9 cellular contexts compared by ENCODE assay signal in the genomic region with DNA sequence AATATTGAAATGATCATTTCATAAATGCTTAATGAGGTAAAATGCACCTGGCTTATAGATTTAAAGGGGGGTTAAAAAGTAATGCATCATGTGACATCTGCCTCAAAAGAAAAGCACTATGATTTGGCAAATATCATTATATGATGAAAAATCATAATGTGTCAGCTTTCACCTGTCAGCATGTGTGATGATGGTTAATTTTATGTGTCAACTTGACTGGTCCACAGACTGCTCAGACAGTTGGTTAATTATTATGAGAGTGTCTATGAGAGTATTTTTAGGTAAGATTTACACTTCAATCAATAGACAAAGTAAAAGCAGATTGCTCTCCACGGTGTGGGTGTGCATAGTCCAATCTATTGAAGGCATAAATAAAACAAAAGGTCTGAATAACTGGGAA.
"Had no signal": no experiment of that assay in that cellular context is flagged by ENCODE, and none has a peak within 500 bp of the region (broad histone marks: within the 10 kb centered on the region; RNA-seq: fewer than 3 reads in every experiment).

No MANE protein-coding gene starts in this region.

- H3K4me1 Mint-ChIP-seq: GM23338, H9 had no signal

- H3K9me3 ChIP-seq: HAP-1 had no signal

- H2AFZ ChIP-seq: GM23248, GM23338 had no signal

- ATAC-seq: GM23338, HCT116 had no signal

- DNase-seq: GM23248, GOT3, H7, H9, HCEC 1CT, HFFc6 had no signal

- H3K9ac ChIP-seq: GM23248 had no signal

- H3K36me3 ChIP-seq: HAP-1 had no signal

- H3K4me3 ChIP-seq: GM23248, GM23338, HAP-1 had no signal

- H3K27ac Mint-ChIP-seq: GM23338, H9, HFFc6 had no signal

- H3K4me3 Mint-ChIP-seq: GM23338, H9, HFFc6 had no signal

- H3K9me3 Mint-ChIP-seq: GM23338 had no signal

- H3K27ac ChIP-seq: GM23248 had no signal

- H3K4me2 ChIP-seq: GM23338 had no signal

- H3K4me1 ChIP-seq: HAP-1 had no signal
